ENCODE assay signal across 1 cellular context in the genomic region with DNA sequence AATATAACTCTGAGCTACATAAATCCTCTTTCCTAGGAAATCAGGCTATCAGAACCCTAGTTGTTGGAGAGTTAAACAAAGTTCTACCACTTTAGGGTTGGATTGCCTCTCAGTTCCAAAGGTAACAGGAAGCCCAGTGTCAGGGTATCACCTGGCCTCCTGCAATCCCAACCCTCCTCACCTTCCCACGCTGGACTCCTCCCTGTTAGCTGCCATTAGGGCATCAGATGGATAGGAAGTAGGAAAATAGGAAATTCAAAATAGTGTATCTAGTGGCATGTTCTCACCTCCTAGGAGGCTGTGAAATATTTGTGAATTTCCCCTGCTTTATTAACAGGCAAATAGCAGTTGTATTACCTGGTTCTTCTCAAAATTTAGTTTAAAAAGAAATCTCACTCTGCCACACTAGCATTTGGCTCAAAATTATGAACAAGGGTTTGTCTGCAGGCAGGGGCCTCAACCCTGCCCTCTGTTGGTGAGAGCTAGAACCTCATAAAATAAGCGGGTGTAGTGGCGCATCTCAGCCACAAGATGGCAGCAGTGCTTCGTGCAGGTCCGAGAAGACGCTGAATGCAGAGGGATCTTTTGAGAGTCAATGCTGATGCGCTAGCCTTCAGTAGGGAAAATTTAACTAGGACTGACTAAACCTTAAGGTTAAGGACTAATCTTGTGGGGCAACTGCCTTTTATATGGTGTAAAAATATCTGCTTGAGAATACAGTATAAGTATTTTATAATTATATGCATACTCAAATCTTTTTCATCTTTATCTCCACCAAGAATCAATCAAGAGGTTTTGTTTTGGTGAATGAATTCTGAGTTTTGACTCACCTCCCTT.
A peak's percentile ranks its signal among the peaks of the same experiment; 100 is the strongest.
TF ChIP-seq lines count a peak whose summit lies in the region.

No MANE protein-coding gene starts in this region.

TF ChIP-seq in K562, 482 proteins besides CTCF, POLR2A, EP300 and RAD21 (continued from another document and continues in another):
- TF ChIP-seq, protein P1, sequence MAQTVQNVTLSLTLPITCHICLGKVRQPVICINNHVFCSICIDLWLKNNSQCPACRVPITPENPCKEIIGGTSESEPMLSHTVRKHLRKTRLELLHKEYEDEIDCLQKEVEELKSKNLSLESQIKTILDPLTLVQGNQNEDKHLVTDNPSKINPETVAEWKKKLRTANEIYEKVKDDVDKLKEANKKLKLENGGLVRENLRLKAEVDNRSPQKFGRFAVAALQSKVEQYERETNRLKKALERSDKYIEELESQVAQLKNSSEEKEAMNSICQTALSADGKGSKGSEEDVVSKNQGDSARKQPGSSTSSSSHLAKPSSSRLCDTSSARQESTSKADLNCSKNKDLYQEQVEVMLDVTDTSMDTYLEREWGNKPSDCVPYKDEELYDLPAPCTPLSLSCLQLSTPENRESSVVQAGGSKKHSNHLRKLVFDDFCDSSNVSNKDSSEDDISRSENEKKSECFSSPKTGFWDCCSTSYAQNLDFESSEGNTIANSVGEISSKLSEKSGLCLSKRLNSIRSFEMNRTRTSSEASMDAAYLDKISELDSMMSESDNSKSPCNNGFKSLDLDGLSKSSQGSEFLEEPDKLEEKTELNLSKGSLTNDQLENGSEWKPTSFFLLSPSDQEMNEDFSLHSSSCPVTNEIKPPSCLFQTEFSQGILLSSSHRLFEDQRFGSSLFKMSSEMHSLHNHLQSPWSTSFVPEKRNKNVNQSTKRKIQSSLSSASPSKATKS (CRISPR knock-in tag; IDR thresholded peaks at IDR 0.05) = no peak
- no peak for TF ChIP-seq PPARD (CRISPR knock-in tag; IDR thresholded peaks at IDR 0.05)
- no peak for TF ChIP-seq KDM5B (IDR thresholded peaks at IDR 0.05; ENCODE audit: insufficient replicate concordance, low read depth, low read length)
- TF ChIP-seq, protein P2, sequence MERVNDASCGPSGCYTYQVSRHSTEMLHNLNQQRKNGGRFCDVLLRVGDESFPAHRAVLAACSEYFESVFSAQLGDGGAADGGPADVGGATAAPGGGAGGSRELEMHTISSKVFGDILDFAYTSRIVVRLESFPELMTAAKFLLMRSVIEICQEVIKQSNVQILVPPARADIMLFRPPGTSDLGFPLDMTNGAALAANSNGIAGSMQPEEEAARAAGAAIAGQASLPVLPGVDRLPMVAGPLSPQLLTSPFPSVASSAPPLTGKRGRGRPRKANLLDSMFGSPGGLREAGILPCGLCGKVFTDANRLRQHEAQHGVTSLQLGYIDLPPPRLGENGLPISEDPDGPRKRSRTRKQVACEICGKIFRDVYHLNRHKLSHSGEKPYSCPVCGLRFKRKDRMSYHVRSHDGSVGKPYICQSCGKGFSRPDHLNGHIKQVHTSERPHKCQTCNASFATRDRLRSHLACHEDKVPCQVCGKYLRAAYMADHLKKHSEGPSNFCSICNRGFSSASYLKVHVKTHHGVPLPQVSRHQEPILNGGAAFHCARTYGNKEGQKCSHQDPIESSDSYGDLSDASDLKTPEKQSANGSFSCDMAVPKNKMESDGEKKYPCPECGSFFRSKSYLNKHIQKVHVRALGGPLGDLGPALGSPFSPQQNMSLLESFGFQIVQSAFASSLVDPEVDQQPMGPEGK (CRISPR knock-in tag; IDR thresholded peaks at IDR 0.05; ENCODE audit: borderline replicate concordance) = no peak
- TF ChIP-seq TRIM24 (IDR thresholded peaks at IDR 0.05) = no peak
- no peak for TF ChIP-seq ZNF717 (CRISPR knock-in tag; IDR thresholded peaks at IDR 0.05)
- no peak for TF ChIP-seq TAF9B (IDR thresholded peaks at IDR 0.05; ENCODE audit: partially characterized antibody)
- TF ChIP-seq, protein P3, sequence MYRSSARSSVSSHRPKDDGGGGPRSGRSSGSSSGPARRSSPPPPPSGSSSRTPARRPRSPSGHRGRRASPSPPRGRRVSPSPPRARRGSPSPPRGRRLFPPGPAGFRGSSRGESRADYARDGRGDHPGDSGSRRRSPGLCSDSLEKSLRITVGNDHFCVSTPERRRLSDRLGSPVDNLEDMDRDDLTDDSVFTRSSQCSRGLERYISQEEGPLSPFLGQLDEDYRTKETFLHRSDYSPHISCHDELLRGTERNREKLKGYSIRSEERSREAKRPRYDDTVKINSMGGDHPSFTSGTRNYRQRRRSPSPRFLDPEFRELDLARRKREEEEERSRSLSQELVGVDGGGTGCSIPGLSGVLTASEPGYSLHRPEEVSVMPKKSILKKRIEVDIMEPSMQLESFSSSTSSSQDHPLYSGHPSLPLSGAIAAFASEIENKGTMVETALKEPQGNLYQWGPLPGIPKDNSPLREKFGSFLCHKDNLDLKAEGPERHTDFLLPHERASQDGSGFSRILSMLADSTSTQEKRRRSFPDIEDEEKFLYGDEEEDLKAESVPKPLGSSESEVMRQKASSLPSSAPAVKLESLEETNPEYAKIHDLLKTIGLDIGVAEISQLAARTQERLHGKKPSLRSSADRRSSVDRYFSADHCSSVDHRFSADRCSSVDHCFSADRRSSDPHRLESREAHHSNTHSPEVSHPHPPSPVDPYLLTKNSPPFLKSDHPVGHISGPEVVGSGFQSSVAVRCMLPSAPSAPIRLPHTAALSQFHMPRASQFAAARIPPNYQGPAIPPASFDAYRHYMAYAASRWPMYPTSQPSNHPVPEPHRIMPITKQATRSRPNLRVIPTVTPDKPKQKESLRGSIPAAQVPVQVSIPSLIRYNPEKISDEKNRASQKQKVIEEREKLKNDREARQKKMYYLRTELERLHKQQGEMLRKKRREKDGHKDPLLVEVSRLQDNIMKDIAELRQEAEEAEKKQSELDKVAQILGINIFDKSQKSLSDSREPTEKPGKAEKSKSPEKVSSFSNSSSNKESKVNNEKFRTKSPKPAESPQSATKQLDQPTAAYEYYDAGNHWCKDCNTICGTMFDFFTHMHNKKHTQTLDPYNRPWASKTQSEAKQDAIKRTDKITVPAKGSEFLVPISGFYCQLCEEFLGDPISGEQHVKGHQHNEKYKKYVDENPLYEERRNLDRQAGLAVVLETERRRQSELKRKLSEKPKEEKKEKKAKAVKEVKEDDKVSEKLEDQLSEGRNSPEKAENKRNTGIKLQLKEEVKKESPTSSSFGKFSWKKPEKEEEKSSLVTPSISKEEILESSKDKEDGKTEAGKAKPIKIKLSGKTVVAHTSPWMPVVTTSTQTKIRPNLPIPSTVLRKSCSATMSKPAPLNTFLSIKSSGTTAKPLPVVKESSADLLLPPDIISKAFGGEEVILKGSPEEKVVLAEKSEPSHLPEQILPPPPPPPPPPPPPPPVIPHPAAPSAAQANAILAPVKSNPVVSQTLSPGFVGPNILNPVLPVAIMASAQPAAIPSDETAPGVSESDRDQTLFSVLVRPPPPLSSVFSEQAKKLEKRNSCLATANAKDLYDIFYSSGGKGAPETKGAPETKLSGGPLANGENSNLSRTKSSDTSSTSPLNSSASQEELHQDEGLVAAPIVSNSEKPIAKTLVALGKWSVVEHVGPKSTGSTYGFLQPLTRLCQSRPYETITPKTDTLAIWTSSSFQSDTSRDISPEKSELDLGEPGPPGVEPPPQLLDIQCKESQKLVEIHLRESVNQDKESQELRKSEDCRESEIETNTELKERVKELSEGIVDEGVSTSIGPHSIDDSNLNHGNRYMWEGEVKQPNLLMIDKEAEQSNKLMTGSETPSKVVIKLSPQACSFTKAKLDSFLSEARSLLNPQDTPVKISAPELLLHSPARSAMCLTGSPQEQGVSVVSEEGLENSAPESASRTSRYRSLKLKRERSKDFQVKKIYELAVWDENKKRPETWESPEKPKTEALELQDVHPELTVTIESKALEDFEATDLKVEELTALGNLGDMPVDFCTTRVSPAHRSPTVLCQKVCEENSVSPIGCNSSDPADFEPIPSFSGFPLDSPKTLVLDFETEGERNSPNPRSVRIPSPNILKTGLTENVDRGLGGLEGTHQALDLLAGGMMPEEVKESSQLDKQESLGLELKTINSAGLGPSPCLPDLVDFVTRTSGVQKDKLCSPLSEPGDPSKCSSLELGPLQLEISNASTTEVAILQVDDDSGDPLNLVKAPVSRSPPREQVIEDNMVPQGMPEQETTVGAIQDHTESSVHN (IDR thresholded peaks at IDR 0.05; ENCODE audit: borderline replicate concordance in 1 of 2, low read depth in 1 of 2) = no peak
- TF ChIP-seq SMAD1 (IDR thresholded peaks at IDR 0.05; ENCODE audit: low read depth, low read length, partially characterized antibody) = no peak
- TF ChIP-seq HNRNPUL1 (IDR thresholded peaks at IDR 0.05; ENCODE audit: low read length) = no peak
- TF ChIP-seq, protein P4, sequence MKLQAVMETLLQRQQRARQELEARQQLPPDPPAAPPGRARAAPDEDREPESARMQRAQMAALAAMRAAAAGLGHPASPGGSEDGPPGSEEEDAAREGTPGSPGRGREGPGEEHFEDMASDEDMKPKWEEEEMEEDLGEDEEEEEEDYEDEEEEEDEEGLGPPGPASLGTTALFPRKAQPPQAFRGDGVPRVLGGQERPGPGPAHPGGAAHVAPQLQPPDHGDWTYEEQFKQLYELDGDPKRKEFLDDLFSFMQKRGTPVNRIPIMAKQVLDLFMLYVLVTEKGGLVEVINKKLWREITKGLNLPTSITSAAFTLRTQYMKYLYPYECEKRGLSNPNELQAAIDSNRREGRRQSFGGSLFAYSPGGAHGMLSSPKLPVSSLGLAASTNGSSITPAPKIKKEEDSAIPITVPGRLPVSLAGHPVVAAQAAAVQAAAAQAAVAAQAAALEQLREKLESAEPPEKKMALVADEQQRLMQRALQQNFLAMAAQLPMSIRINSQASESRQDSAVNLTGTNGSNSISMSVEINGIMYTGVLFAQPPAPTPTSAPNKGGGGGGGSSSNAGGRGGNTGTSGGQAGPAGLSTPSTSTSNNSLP (IDR thresholded peaks at IDR 0.05; ENCODE audit: borderline replicate concordance, low read depth, low read length) = no peak; the same call in 1 of the 2 replicates
- no peak for TF ChIP-seq MEF2A (IDR thresholded peaks at IDR 0.05; ENCODE audit: control insufficient read depth, low read depth, low read length)
- TF ChIP-seq, protein P5, sequence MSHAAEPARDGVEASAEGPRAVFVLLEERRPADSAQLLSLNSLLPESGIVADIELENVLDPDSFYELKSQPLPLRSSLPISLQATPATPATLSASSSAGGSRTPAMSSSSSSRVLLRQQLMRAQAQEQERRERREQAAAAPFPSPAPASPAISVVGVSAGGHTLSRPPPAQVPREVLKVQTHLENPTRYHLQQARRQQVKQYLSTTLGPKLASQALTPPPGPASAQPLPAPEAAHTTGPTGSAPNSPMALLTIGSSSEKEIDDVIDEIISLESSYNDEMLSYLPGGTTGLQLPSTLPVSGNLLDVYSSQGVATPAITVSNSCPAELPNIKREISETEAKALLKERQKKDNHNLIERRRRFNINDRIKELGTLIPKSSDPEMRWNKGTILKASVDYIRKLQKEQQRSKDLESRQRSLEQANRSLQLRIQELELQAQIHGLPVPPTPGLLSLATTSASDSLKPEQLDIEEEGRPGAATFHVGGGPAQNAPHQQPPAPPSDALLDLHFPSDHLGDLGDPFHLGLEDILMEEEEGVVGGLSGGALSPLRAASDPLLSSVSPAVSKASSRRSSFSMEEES (CRISPR knock-in tag; IDR thresholded peaks at IDR 0.05) = no peak
- no peak for TF ChIP-seq MTA1 (IDR thresholded peaks at IDR 0.05; ENCODE audit: borderline replicate concordance)
- no peak for TF ChIP-seq ZSCAN32 (CRISPR knock-in tag; IDR thresholded peaks at IDR 0.05)
- no peak for TF ChIP-seq ELF1 (tag; IDR thresholded peaks at IDR 0.05)
- no peak for TF ChIP-seq CCNT2 (IDR thresholded peaks at IDR 0.05; ENCODE audit: borderline replicate concordance, extremely low read depth, insufficient read length, low read depth, low read length)
- TF ChIP-seq, protein P6, sequence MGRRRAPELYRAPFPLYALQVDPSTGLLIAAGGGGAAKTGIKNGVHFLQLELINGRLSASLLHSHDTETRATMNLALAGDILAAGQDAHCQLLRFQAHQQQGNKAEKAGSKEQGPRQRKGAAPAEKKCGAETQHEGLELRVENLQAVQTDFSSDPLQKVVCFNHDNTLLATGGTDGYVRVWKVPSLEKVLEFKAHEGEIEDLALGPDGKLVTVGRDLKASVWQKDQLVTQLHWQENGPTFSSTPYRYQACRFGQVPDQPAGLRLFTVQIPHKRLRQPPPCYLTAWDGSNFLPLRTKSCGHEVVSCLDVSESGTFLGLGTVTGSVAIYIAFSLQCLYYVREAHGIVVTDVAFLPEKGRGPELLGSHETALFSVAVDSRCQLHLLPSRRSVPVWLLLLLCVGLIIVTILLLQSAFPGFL (CRISPR knock-in tag; IDR thresholded peaks at IDR 0.05) = 0 out of 2 replicates have a peak, but pooled peaks have one; percentile 16
- no peak for TF ChIP-seq ETS2 (tag; IDR thresholded peaks at IDR 0.05; ENCODE audit: borderline replicate concordance, poor library complexity, severe bottlenecking)
- TF ChIP-seq RBM15 (IDR thresholded peaks at IDR 0.05; ENCODE audit: insufficient read depth, low read length) = no peak
- TF ChIP-seq PHF20 (IDR thresholded peaks at IDR 0.05; ENCODE audit: partially characterized antibody) = no peak
- TF ChIP-seq MED1 (CRISPR knock-in tag; IDR thresholded peaks at IDR 0.05; ENCODE audit: borderline replicate concordance) = no peak
- TF ChIP-seq TCF7L2 (IDR thresholded peaks at IDR 0.05; ENCODE audit: low read depth, low read length) = no peak
- TF ChIP-seq MYBL2 (IDR thresholded peaks at IDR 0.05; ENCODE audit: low read depth) = no peak
- no peak for TF ChIP-seq MYBL2 (CRISPR knock-in tag; IDR thresholded peaks at IDR 0.05; ENCODE audit: borderline replicate concordance)
- no peak for TF ChIP-seq ZNF586 (CRISPR knock-in tag; conservative IDR thresholded peaks at IDR 0.05)
- TF ChIP-seq, protein P7, sequence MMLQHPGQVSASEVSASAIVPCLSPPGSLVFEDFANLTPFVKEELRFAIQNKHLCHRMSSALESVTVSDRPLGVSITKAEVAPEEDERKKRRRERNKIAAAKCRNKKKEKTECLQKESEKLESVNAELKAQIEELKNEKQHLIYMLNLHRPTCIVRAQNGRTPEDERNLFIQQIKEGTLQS (IDR thresholded peaks at IDR 0.05) = no peak
- TF ChIP-seq, protein P7 (CRISPR knock-in tag; conservative IDR thresholded peaks at IDR 0.05) = peak; percentile 32; the same call in 1 of the 2 replicates
- no peak for TF ChIP-seq RHOXF2B (CRISPR knock-in tag; conservative IDR thresholded peaks at IDR 0.05)
- TF ChIP-seq, protein P8, sequence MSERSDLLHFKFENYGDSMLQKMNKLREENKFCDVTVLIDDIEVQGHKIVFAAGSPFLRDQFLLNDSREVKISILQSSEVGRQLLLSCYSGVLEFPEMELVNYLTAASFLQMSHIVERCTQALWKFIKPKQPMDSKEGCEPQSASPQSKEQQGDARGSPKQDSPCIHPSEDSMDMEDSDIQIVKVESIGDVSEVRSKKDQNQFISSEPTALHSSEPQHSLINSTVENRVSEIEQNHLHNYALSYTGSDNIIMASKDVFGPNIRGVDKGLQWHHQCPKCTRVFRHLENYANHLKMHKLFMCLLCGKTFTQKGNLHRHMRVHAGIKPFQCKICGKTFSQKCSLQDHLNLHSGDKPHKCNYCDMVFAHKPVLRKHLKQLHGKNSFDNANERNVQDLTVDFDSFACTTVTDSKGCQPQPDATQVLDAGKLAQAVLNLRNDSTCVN (CRISPR knock-in tag; IDR thresholded peaks at IDR 0.05) = no peak
- no peak for TF ChIP-seq ZKSCAN8 (CRISPR knock-in tag; IDR thresholded peaks at IDR 0.05)
- TF ChIP-seq NBN (IDR thresholded peaks at IDR 0.05; ENCODE audit: low read depth) = no peak
- TF ChIP-seq RFX5 (IDR thresholded peaks at IDR 0.05; ENCODE audit: low read depth, low read length) = no peak
- TF ChIP-seq ZNF184 (CRISPR knock-in tag; IDR thresholded peaks at IDR 0.05) = no peak
- TF ChIP-seq MAZ (CRISPR knock-in tag; conservative IDR thresholded peaks at IDR 0.05 in 1 of 2, IDR thresholded peaks at IDR 0.05 in 1 of 2) = peak in 1 of 2 experiments; percentile 67; a peak in 2 of 4 replicates
- TF ChIP-seq PURB (CRISPR knock-in tag; IDR thresholded peaks at IDR 0.05; ENCODE audit: low read depth) = no peak
- TF ChIP-seq CAMTA2 (CRISPR knock-in tag; conservative IDR thresholded peaks at IDR 0.05) = no peak
- 0 out of 2 replicates have a peak, but pooled peaks have one; percentile 16 for TF ChIP-seq ZNF239 (CRISPR knock-in tag; IDR thresholded peaks at IDR 0.05)
- TF ChIP-seq ZNF197 (CRISPR knock-in tag; IDR thresholded peaks at IDR 0.05; ENCODE audit: low read depth) = no peak
- no peak for TF ChIP-seq RBM34 (IDR thresholded peaks at IDR 0.05; ENCODE audit: borderline replicate concordance, insufficient read depth, low read length)
